In the genomic region with DNA sequence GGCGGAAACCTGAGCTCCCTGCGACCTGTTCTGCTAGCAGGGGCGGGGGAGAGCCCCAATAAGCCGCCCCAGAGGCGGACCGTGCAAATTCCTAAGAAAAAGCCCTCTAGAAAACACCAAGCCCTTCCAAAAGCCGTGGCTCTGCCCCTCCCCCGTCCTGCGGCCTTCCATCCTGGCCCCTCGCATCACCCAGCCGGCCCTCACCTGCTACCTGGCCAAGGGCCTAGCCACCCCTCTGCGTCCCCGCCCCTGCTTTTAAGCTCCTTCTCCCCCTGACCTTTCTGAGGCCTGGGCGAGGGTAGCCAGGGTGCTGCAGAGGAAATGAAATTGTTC, we compare ENCODE assay signal across 13 cellular contexts. TPM values are rescaled to one million over a fixed set of nuclear protein-coding genes. Genes with fewer than 3 reads are reported as not detected.
DNase-seq lines count a peak whose midpoint lies in the region; ATAC-seq and TF ChIP-seq lines count a peak whose summit lies in the region.
"Had no signal": no experiment of that assay in that cellular context is flagged by ENCODE, and none has a peak within 500 bp of the region (broad histone marks: within the 10 kb centered on the region; RNA-seq: fewer than 3 reads in every experiment).

No MANE protein-coding gene starts in this region.

- H3K4me1 Mint-ChIP-seq in H9 (peaks cover 65 to 74% of the 10 kb centered on the region in 2 experiments), T-cell (peaks cover 9 to 16% (median 12%) of the 10 kb centered on the region in 3 donors)
- H3K4me1 Mint-ChIP-seq in dendritic cell treated with granulocyte-macrophage colony-stimulating factor and Interleukin-4, amounts not matched to agents 40 ng/mL and 50 ng/mL, for 4 days (ENCODE audit: low read depth), result peaks cover 16% of the 10 kb centered on the region

- no peaks in the 10 kb centered on the region; a peak in 1 of 7 replicates for H3K36me3 Mint-ChIP-seq in H9 (ENCODE audit: insufficient read depth in 1 of 3, low read depth in 3 of 3)
- H3K36me3 Mint-ChIP-seq in dendritic cell treated with granulocyte-macrophage colony-stimulating factor and Interleukin-4, amounts not matched to agents 40 ng/mL and 50 ng/mL, for 4 days (ENCODE audit: low read depth), result no peaks in the 10 kb centered on the region
- no peaks in the 10 kb centered on the region for H3K36me3 Mint-ChIP-seq in T-cell
- H3K36me3 Mint-ChIP-seq: activated naive CD8-positive, alpha-beta T cell treated with anti-CD3 and anti-CD28 coated beads, Interleukin-2, amount 10 ng/mL, durations not matched to agents 7 days and 5 days; IgD-negative memory B cell had no signal

- H2BK5ac ChIP-seq in H9 (ENCODE audit: insufficient read length, low read length) (no peak overlapping the region), mesenchymal stem cell (ENCODE audit: low read depth, low read length, poor library complexity, severe bottlenecking) (peak overlapping the region; percentile 49)

- H3K27ac Mint-ChIP-seq in H9 (peak overlapping the region in 1 of 3 experiments; percentile 35; a peak in 1 of 7 replicates), T-cell (no peak overlapping the region)
- no peak overlapping the region for H3K27ac Mint-ChIP-seq in dendritic cell treated with granulocyte-macrophage colony-stimulating factor and Interleukin-4, amounts not matched to agents 40 ng/mL and 50 ng/mL, for 4 days
- H3K27ac Mint-ChIP-seq: activated naive CD8-positive, alpha-beta T cell treated with anti-CD3 and anti-CD28 coated beads, Interleukin-2, amount 10 ng/mL, durations not matched to agents 7 days and 5 days had no signal

- H2BK12ac ChIP-seq in H9 (ENCODE audit: insufficient read length, low read depth, low read length), result no peak overlapping the region
- H2BK12ac ChIP-seq in mesenchymal stem cell (ENCODE audit: low read length in 2 of 2), result peak overlapping the region in 1 of 2 experiments; percentile 68

- H2BK120ac ChIP-seq in H9 (ENCODE audit: low read depth, low read length, poor library complexity, severe bottlenecking) (no peak overlapping the region), mesenchymal stem cell (ENCODE audit: low read depth, low read length) (peak overlapping the region; percentile 73)

- H4K20me1 ChIP-seq in H9 (ENCODE audit: control insufficient read depth, insufficient read depth, insufficient read length), result no peaks in the 10 kb centered on the region

- H2AK5ac ChIP-seq in H9 (ENCODE audit: insufficient read length, low read length) (no peak overlapping the region), mesenchymal stem cell (ENCODE audit: low read length, severe bottlenecking) (no peak overlapping the region)

- H3K18ac ChIP-seq in H9 (ENCODE audit: insufficient read length, low read depth, low read length), result no peak overlapping the region
- H3K18ac ChIP-seq in mesenchymal stem cell (ENCODE audit: low read depth in 1 of 2, low read length in 2 of 2), result peak overlapping the region; percentile 26 to 92

- H3T11ph ChIP-seq in H9 (ENCODE audit: low read length), result no peak overlapping the region

- H3K27ac ChIP-seq in H9 (ENCODE audit: insufficient read length, low read depth, low read length), result no peak overlapping the region
- H3K27ac ChIP-seq in mesenchymal stem cell (ENCODE audit: low read length, poor library complexity, severe bottlenecking), result no peak overlapping the region
- H3K27ac ChIP-seq in spleen, result no peak overlapping the region
- H3K27ac ChIP-seq: left lung, parathyroid adenoma had no signal

- no peak overlapping the region for H2BK20ac ChIP-seq in H9 (ENCODE audit: low read depth, low read length, poor library complexity, severe bottlenecking)

- H3K4me1 ChIP-seq in H9 (ENCODE audit: insufficient read depth, low read length) (peaks cover 18% of the 10 kb centered on the region; the same call in 1 of the 2 replicates), mesenchymal stem cell (ENCODE audit: control insufficient read depth, insufficient read depth, low read depth, low read length) (peaks cover 15% of the 10 kb centered on the region), spleen (peaks cover 14 to 40% (median 32%) of the 10 kb centered on the region in 6 donors)
- H3K4me1 ChIP-seq: parathyroid adenoma had no signal

- H3K4ac ChIP-seq in H9 (ENCODE audit: low read depth, low read length) (no peak overlapping the region), mesenchymal stem cell (ENCODE audit: low read depth in 1 of 2, low read length in 2 of 2) (peak overlapping the region; percentile 56 to 73)

- intact Hi-C loops in dendritic cell treated with granulocyte-macrophage colony-stimulating factor and Interleukin-4, amounts not matched to agents 40 ng/mL and 50 ng/mL, for 4 days (cut with micrococcal nuclease), result no loop called here
- intact Hi-C loops in spleen (cut with DNase I; ENCODE audit: low total_unique reads), result no loop called here

- peaks cover 23% of the 10 kb centered on the region for H3K23me2 ChIP-seq in H9 (ENCODE audit: insufficient read length, low read depth, low read length, poor library complexity, severe bottlenecking)

- H4K5ac ChIP-seq in H9 (ENCODE audit: insufficient read length, low read depth, low read length), result no peak overlapping the region

- WGBS in H9 (ENCODE audit: extremely low coverage, insufficient read length, low lambda C conversion rate), result no CpG with 5 or more reads among the region's 14 CpGs
- 12% methylated on average over 12 of the region's 14 CpGs for WGBS in mesenchymal stem cell
- WGBS in spleen, 5 donors, result 34 to 49% (median 49%) methylated on average over 13 to 14 of the region's 14 CpGs

- H3K9ac ChIP-seq in H9 (ENCODE audit: extremely low read depth, insufficient read length, low read length) (no peak overlapping the region), mesenchymal stem cell (ENCODE audit: low read length) (no peak overlapping the region)
- H3K9ac ChIP-seq: parathyroid adenoma had no signal

- H3K14ac ChIP-seq in H9 (ENCODE audit: insufficient read depth, low read length), result no peak overlapping the region
- peak overlapping the region in 1 of 2 experiments; percentile 58 for H3K14ac ChIP-seq in mesenchymal stem cell (ENCODE audit: low read length in 2 of 2)

- peaks cover 19% of the 10 kb centered on the region; the same call in 1 of the 2 replicates for H3K27me3 ChIP-seq in H9 (ENCODE audit: insufficient read depth, low read length)
- H3K27me3 ChIP-seq in mesenchymal stem cell (ENCODE audit: control insufficient read depth in 1 of 2, insufficient read depth in 1 of 2, low read length in 2 of 2), result no peaks in the 10 kb centered on the region
- peaks cover 0 to 55% (median 36%) of the 10 kb centered on the region in 7 donors for H3K27me3 ChIP-seq in spleen (replicated peaks in 1 of 7)

- DNase-seq in H9, result no peak
- DNase-seq in mesenchymal stem cell, result no peak
- no peak for DNase-seq in spleen
- DNase-seq in foreskin melanocyte, result no peak
- no peak for DNase-seq in NCI-H526 treated with DMSO at 0.1 percent for 48 hours (lab: John Stamatoyannopoulos, UW)
- no peak for DNase-seq in T-cell
- no peak for DNase-seq in NCI-H1436 treated with DMSO at 0.1 percent for 48 hours (lab: John Stamatoyannopoulos, UW)
- DNase-seq: NCI-H1105 treated with DMSO at 0.1 percent for 48 hours had no signal

- POLR2A ChIA-PET in T-cell (lab: Charles Lee), result no interaction called here

- H3K56ac ChIP-seq in H9 (ENCODE audit: insufficient read length, low read depth, low read length), result no peak overlapping the region

- peak overlapping the region; percentile 69 for H3K4me2 ChIP-seq in H9 (ENCODE audit: insufficient read depth, insufficient read length, low read length)
- peak overlapping the region; percentile 78 for H3K4me2 ChIP-seq in mesenchymal stem cell (ENCODE audit: low read length, poor library complexity, severe bottlenecking)

- H3K9me3 Mint-ChIP-seq in H9, result no peaks in the 10 kb centered on the region; a peak in 1 of 5 replicates
- no peaks in the 10 kb centered on the region for H3K9me3 Mint-ChIP-seq in dendritic cell treated with granulocyte-macrophage colony-stimulating factor and Interleukin-4, amounts not matched to agents 40 ng/mL and 50 ng/mL, for 4 days
- H3K9me3 Mint-ChIP-seq in T-cell, result no peaks in the 10 kb centered on the region
- H3K9me3 Mint-ChIP-seq: activated naive CD8-positive, alpha-beta T cell treated with anti-CD3 and anti-CD28 coated beads, Interleukin-2, amount 10 ng/mL, durations not matched to agents 7 days and 5 days; IgD-negative memory B cell had no signal

- H3K27me3 Mint-ChIP-seq in H9 (ENCODE audit: low read depth) (peaks cover 50% of the 10 kb centered on the region), T-cell (peaks cover 28 to 43% of the 10 kb centered on the region in 2 donors)
- H3K27me3 Mint-ChIP-seq in dendritic cell treated with granulocyte-macrophage colony-stimulating factor and Interleukin-4, amounts not matched to agents 40 ng/mL and 50 ng/mL, for 4 days, result peaks cover 66% of the 10 kb centered on the region

- H3K79me1 ChIP-seq in H9 (ENCODE audit: insufficient read depth, low read depth, low read length, poor library complexity, severe bottlenecking), result no peaks in the 10 kb centered on the region
- H3K79me1 ChIP-seq in mesenchymal stem cell (replicated peaks; ENCODE audit: low read length, poor library complexity, severe bottlenecking), result peaks cover 1% of the 10 kb centered on the region

- H4K91ac ChIP-seq in H9 (ENCODE audit: insufficient read length, low read depth, low read length), result no peak overlapping the region
- H4K91ac ChIP-seq in mesenchymal stem cell (ENCODE audit: low read length), result peak overlapping the region; percentile 36

- H3K4me3 ChIP-seq in mesenchymal stem cell (ENCODE audit: insufficient read depth in 1 of 2, low read depth in 1 of 2, low read length in 2 of 2) (peak overlapping the region in 1 of 2 experiments; percentile 36), spleen (peak overlapping the region in 6 of 8 donors; percentile 20 to 62 (median 31))

- H3K79me2 ChIP-seq in H9 (ENCODE audit: insufficient read depth, low read length), result no peaks in the 10 kb centered on the region
- H3K79me2 ChIP-seq: parathyroid adenoma had no signal

- TF ChIP-seq POLR2A in spleen (IDR thresholded peaks at IDR 0.05), result no peak

- CTCF ChIA-PET in T-cell (lab: Charles Lee), result interaction anchor here in 1 of 2 donors (0.6 kb wide), 2 partner anchors 23 to 233 kb away, joined by 3 read pairs; no protein-coding TSS in a partner anchor

- H4K8ac ChIP-seq in H9 (replicated peaks; ENCODE audit: insufficient read length, low read depth, low read length), result no peak overlapping the region
- H4K8ac ChIP-seq in mesenchymal stem cell (ENCODE audit: low read length), result peak overlapping the region; percentile 93

- H2AFZ ChIP-seq in H9 (ENCODE audit: low read length) (no peak overlapping the region), mesenchymal stem cell (ENCODE audit: low read depth, low read length) (peak overlapping the region; percentile 32)
- H2AFZ ChIP-seq: parathyroid adenoma had no signal

- no peak for ATAC-seq in T-cell (replicated peaks in 1 of 4)
- ATAC-seq: left lung had no signal

- H3K23ac ChIP-seq in H9 (ENCODE audit: insufficient read length, low read depth, low read length), result no peak overlapping the region
- peak overlapping the region in 1 of 2 experiments; percentile 77 for H3K23ac ChIP-seq in mesenchymal stem cell (ENCODE audit: low read length in 2 of 2)

- H3K36me3 ChIP-seq in mesenchymal stem cell (ENCODE audit: control insufficient read depth in 1 of 2, insufficient read depth in 2 of 2, low read depth in 1 of 2, low read length in 2 of 2) (no peaks in the 10 kb centered on the region), spleen (no peaks in the 10 kb centered on the region)
- H3K36me3 ChIP-seq: left lung had no signal

- no peaks in the 10 kb centered on the region for H3K9me3 ChIP-seq in H9 (ENCODE audit: control insufficient read depth, low read depth, low read length)
- H3K9me3 ChIP-seq in mesenchymal stem cell (ENCODE audit: control insufficient read depth, low read length), result no peaks in the 10 kb centered on the region
- H3K9me3 ChIP-seq in spleen, result no peaks in the 10 kb centered on the region
- H3K9me3 ChIP-seq: left lung had no signal

- H2BK15ac ChIP-seq in H9 (ENCODE audit: low read depth, low read length), result no peak overlapping the region
- H2BK15ac ChIP-seq in mesenchymal stem cell (ENCODE audit: low read depth, poor library complexity, severe bottlenecking), result peak overlapping the region; percentile 92

- peak overlapping the region; percentile 59 to 79 for H3K4me3 Mint-ChIP-seq in H9
- peak overlapping the region; percentile 66 for H3K4me3 Mint-ChIP-seq in dendritic cell treated with granulocyte-macrophage colony-stimulating factor and Interleukin-4, amounts not matched to agents 40 ng/mL and 50 ng/mL, for 4 days
- H3K4me3 Mint-ChIP-seq in T-cell, result peak overlapping the region in 1 of 3 donors; percentile 12

- TF ChIP-seq CTCF in H9 (conservative IDR thresholded peaks at IDR 0.05) (no peak), spleen (IDR thresholded peaks at IDR 0.05 in 8 of 11, conservative IDR thresholded peaks at IDR 0.05 in 3 of 11) (no peak)

RNA-seq across cellular contexts. Expression of gene SKIDA1, which starts 24.9 kb away (rescaled TPM):
- total RNA-seq in H9 (2021), result 5.4 and 5.9 TPM in 2 replicates
- 1.8 TPM for polyA plus RNA-seq in mesenchymal stem cell (2013, experiment 1 of 2)
- 1.8 TPM for polyA plus RNA-seq in mesenchymal stem cell (2013, experiment 2 of 2)
- under 1 TPM in 6 of 7 donors, not detected in 1; 0.16 to 0.91 (median 0.55) TPM for total RNA-seq in spleen
- polyA plus RNA-seq in spleen, result under 1 TPM; 0.14 to 0.48 (median 0.30) TPM
- under 1 TPM; 0.12 to 0.72 (median 0.57) TPM for total RNA-seq in T-cell
- polyA plus RNA-seq: IgD-negative memory B cell had no signal

RNA-seq across cellular contexts. Expression of gene MLLT10, which starts 33.5 kb away (rescaled TPM):
- total RNA-seq in H9 (2021) (72.3 and 75.9 TPM in 2 replicates), spleen (10 to 100 TPM; 34.9 to 58.1 (median 50.6) TPM), T-cell (10 to 100 TPM; 57.7 to 76.5 (median 66.1) TPM)
- 29.2 TPM for polyA plus RNA-seq in mesenchymal stem cell (2013, experiment 1 of 2)
- polyA plus RNA-seq in mesenchymal stem cell (2013, experiment 2 of 2), result 30.7 TPM
- polyA plus RNA-seq in spleen, result 10 to 100 TPM in 1 of 3 donors, 1 to 10 TPM in 2; 9.5 to 13.7 (median 9.9) TPM
